Comparison of ENCODE assay signal across 7 cellular contexts in genomic region chr3:50272538-50272910, GRCh38. TPM values are rescaled to one million over a fixed set of nuclear protein-coding genes. Genes with fewer than 3 reads are reported as not detected.
"Had no signal": no experiment of that assay in that cellular context is flagged by ENCODE, and none has a peak within 500 bp of the region (broad histone marks: within the 10 kb centered on the region; RNA-seq: fewer than 3 reads in every experiment).

No MANE protein-coding gene starts in this region.

RNA-seq across cellular contexts. Expression of gene LSMEM2, which starts 6.4 kb away (rescaled TPM):
- total RNA-seq: activated CD8-positive, alpha-beta memory T cell treated with anti-CD3 and anti-CD28 coated beads for 36 hours; activated naive CD8-positive, alpha-beta T cell treated with anti-CD3 and anti-CD28 coated beads, Interleukin-2, amount 10 ng/mL, durations not matched to agents 7 days and 5 days; activated T-helper 1 cell treated with anti-CD3 and anti-CD28 coated beads, Interleukin-12 subunit alpha, Interleukin-12 subunit beta, Interleukin-2, Interleukin-4 antibody, amounts not matched to agents 30 ng/mL and 10 ng/mL and 1 ng/mL, durations not matched to agents 14 hours and 24 hours and 36 hours; natural killer cell treated with Interleukin-12 subunit alpha and Interleukin-12 subunit beta and Interleukin-15 and Interleukin-18, amount 100 ng/mL, for 72 hours; omental fat pad; subcutaneous adipose tissue; T-cell had no signal
